Comparison of ENCODE assay signal across 1 cellular context in the genomic region with DNA sequence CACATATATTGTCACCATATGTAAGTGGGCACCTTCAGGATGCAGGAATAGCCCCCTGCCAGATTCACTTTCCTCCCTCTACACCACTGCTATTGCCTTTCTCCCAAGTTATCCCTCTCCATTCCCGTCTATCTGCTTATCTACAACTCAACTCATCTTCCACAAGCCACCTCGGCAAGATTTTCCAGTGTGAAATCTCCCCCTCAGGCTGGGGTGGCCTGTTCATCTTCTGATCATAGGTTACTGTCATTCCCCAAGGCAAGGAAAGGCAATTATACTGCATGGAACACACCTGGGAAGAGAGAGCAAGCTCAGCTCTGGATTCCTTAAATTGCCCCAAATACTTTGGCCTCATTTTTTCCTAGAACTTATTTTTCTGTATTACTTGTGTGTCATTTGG.
TF ChIP-seq lines count a peak whose summit lies in the region.

No MANE protein-coding gene starts in this region.

TF ChIP-seq in GM23338, 12 proteins besides CTCF, POLR2A, EP300 and RAD21 (continued from another document):
- TF ChIP-seq, protein P1, sequence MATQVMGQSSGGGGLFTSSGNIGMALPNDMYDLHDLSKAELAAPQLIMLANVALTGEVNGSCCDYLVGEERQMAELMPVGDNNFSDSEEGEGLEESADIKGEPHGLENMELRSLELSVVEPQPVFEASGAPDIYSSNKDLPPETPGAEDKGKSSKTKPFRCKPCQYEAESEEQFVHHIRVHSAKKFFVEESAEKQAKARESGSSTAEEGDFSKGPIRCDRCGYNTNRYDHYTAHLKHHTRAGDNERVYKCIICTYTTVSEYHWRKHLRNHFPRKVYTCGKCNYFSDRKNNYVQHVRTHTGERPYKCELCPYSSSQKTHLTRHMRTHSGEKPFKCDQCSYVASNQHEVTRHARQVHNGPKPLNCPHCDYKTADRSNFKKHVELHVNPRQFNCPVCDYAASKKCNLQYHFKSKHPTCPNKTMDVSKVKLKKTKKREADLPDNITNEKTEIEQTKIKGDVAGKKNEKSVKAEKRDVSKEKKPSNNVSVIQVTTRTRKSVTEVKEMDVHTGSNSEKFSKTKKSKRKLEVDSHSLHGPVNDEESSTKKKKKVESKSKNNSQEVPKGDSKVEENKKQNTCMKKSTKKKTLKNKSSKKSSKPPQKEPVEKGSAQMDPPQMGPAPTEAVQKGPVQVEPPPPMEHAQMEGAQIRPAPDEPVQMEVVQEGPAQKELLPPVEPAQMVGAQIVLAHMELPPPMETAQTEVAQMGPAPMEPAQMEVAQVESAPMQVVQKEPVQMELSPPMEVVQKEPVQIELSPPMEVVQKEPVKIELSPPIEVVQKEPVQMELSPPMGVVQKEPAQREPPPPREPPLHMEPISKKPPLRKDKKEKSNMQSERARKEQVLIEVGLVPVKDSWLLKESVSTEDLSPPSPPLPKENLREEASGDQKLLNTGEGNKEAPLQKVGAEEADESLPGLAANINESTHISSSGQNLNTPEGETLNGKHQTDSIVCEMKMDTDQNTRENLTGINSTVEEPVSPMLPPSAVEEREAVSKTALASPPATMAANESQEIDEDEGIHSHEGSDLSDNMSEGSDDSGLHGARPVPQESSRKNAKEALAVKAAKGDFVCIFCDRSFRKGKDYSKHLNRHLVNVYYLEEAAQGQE (IDR thresholded peaks at IDR 0.05; ENCODE audit: unreplicated experiment): no peak
- TF ChIP-seq, protein P2, sequence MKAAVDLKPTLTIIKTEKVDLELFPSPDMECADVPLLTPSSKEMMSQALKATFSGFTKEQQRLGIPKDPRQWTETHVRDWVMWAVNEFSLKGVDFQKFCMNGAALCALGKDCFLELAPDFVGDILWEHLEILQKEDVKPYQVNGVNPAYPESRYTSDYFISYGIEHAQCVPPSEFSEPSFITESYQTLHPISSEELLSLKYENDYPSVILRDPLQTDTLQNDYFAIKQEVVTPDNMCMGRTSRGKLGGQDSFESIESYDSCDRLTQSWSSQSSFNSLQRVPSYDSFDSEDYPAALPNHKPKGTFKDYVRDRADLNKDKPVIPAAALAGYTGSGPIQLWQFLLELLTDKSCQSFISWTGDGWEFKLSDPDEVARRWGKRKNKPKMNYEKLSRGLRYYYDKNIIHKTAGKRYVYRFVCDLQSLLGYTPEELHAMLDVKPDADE (IDR thresholded peaks at IDR 0.05): no peak
- TF ChIP-seq NANOG (IDR thresholded peaks at IDR 0.05; ENCODE audit: borderline replicate concordance): no peak
- TF ChIP-seq, protein P3, sequence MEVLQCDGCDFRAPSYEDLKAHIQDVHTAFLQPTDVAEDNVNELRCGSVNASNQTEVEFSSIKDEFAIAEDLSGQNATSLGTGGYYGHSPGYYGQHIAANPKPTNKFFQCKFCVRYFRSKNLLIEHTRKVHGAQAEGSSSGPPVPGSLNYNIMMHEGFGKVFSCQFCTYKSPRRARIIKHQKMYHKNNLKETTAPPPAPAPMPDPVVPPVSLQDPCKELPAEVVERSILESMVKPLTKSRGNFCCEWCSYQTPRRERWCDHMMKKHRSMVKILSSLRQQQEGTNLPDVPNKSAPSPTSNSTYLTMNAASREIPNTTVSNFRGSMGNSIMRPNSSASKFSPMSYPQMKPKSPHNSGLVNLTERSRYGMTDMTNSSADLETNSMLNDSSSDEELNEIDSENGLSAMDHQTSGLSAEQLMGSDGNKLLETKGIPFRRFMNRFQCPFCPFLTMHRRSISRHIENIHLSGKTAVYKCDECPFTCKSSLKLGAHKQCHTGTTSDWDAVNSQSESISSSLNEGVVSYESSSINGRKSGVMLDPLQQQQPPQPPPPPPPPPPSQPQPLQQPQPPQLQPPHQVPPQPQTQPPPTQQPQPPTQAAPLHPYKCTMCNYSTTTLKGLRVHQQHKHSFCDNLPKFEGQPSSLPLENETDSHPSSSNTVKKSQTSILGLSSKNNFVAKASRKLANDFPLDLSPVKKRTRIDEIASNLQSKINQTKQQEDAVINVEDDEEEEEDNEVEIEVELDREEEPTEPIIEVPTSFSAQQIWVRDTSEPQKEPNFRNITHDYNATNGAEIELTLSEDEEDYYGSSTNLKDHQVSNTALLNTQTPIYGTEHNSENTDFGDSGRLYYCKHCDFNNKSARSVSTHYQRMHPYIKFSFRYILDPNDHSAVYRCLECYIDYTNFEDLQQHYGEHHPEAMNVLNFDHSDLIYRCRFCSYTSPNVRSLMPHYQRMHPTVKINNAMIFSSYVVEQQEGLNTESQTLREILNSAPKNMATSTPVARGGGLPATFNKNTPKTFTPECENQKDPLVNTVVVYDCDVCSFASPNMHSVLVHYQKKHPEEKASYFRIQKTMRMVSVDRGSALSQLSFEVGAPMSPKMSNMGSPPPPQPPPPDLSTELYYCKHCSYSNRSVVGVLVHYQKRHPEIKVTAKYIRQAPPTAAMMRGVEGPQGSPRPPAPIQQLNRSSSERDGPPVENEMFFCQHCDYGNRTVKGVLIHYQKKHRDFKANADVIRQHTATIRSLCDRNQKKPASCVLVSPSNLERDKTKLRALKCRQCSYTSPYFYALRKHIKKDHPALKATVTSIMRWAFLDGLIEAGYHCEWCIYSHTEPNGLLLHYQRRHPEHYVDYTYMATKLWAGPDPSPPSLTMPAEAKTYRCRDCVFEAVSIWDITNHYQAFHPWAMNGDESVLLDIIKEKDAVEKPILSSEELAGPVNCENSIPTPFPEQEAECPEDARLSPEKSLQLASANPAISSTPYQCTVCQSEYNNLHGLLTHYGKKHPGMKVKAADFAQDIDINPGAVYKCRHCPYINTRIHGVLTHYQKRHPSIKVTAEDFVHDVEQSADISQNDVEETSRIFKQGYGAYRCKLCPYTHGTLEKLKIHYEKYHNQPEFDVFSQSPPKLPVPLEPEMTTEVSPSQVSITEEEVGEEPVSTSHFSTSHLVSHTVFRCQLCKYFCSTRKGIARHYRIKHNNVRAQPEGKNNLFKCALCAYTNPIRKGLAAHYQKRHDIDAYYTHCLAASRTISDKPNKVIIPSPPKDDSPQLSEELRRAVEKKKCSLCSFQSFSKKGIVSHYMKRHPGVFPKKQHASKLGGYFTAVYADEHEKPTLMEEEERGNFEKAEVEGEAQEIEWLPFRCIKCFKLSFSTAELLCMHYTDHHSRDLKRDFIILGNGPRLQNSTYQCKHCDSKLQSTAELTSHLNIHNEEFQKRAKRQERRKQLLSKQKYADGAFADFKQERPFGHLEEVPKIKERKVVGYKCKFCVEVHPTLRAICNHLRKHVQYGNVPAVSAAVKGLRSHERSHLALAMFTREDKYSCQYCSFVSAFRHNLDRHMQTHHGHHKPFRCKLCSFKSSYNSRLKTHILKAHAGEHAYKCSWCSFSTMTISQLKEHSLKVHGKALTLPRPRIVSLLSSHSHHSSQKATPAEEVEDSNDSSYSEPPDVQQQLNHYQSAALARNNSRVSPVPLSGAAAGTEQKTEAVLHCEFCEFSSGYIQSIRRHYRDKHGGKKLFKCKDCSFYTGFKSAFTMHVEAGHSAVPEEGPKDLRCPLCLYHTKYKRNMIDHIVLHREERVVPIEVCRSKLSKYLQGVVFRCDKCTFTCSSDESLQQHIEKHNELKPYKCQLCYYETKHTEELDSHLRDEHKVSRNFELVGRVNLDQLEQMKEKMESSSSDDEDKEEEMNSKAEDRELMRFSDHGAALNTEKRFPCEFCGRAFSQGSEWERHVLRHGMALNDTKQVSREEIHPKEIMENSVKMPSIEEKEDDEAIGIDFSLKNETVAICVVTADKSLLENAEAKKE (CRISPR knock-in tag; IDR thresholded peaks at IDR 0.05): no peak
- no peak for TF ChIP-seq EZH2phosphoT487 (IDR thresholded peaks at IDR 0.05; ENCODE audit: unreplicated experiment)
- TF ChIP-seq ZNF331 (CRISPR knock-in tag; IDR thresholded peaks at IDR 0.05; ENCODE audit: low read depth): no peak
